In genomic region chr3:13972679-13973379, GRCh38 we compare ENCODE assay signal across 1 cellular context.
TF ChIP-seq lines count a peak whose summit lies in the region.

No MANE protein-coding gene starts in this region.

TF ChIP-seq in K562, 482 proteins besides CTCF, POLR2A, EP300 and RAD21 (continued from another document and continues in another):
- TF ChIP-seq ZNF253 (CRISPR knock-in tag; conservative IDR thresholded peaks at IDR 0.05) (no peak), NONO (IDR thresholded peaks at IDR 0.05; ENCODE audit: low read depth in 2 of 2, low read length in 1 of 2) (no peak), RFX1 (IDR thresholded peaks at IDR 0.05) (no peak), ZFP30 (CRISPR knock-in tag; IDR thresholded peaks at IDR 0.05; ENCODE audit: borderline replicate concordance) (no peak), ZNF274 (IDR thresholded peaks at IDR 0.05; ENCODE audit: borderline replicate concordance, low read depth, low read length) (no peak), THRB (CRISPR knock-in tag; conservative IDR thresholded peaks at IDR 0.05) (no peak), NR2F6 (CRISPR knock-in tag; IDR thresholded peaks at IDR 0.05) (no peak), PML (IDR thresholded peaks at IDR 0.05; ENCODE audit: low read length) (no peak), NCOA6 (IDR thresholded peaks at IDR 0.05) (no peak), THAP12 (CRISPR knock-in tag; IDR thresholded peaks at IDR 0.05) (no peak), CAMTA2 (CRISPR knock-in tag; conservative IDR thresholded peaks at IDR 0.05) (no peak), ZNF780A (CRISPR knock-in tag; IDR thresholded peaks at IDR 0.05) (no peak), ZNF3 (CRISPR knock-in tag; IDR thresholded peaks at IDR 0.05) (no peak), CCNT2 (IDR thresholded peaks at IDR 0.05; ENCODE audit: borderline replicate concordance, extremely low read depth, insufficient read length, low read depth, low read length) (no peak), HDGF (IDR thresholded peaks at IDR 0.05) (no peak), ZBED1 (IDR thresholded peaks at IDR 0.05) (no peak), MITF (IDR thresholded peaks at IDR 0.05) (no peak), ZNF232 (CRISPR knock-in tag; IDR thresholded peaks at IDR 0.05) (no peak), DNMT1 (IDR thresholded peaks at IDR 0.05) (no peak), HMBOX1 (IDR thresholded peaks at IDR 0.05) (peak; percentile 50; the same call in 1 of the 2 replicates), LEF1 (IDR thresholded peaks at IDR 0.05) (no peak; the same call in 1 of the 2 replicates), TGIF2 (CRISPR knock-in tag; IDR thresholded peaks at IDR 0.05) (no peak), ZFP1 (CRISPR knock-in tag; IDR thresholded peaks at IDR 0.05) (no peak), KLF16 (IDR thresholded peaks at IDR 0.05) (no peak), CBX5 (IDR thresholded peaks at IDR 0.05; ENCODE audit: borderline replicate concordance, low read depth) (no peak), ATF4 (CRISPR knock-in tag; IDR thresholded peaks at IDR 0.05) (no peak), HDAC2 (IDR thresholded peaks at IDR 0.05) (no peak), NFE2L1 (tag; IDR thresholded peaks at IDR 0.05; ENCODE audit: borderline replicate concordance, low read depth) (no peak), ZC3H11A (IDR thresholded peaks at IDR 0.05; ENCODE audit: low read depth, low read length) (no peak), RBM14 (IDR thresholded peaks at IDR 0.05; ENCODE audit: borderline replicate concordance, insufficient read depth, low read depth, low read length) (no peak), SNAPC5 (CRISPR knock-in tag; IDR thresholded peaks at IDR 0.05) (no peak), MXI1 (IDR thresholded peaks at IDR 0.05; ENCODE audit: low read depth, low read length) (no peak), TCF7L2 (IDR thresholded peaks at IDR 0.05; ENCODE audit: low read depth, low read length) (no peak), POLR2H (tag; IDR thresholded peaks at IDR 0.05; ENCODE audit: low read depth) (no peak), NR2C1 (IDR thresholded peaks at IDR 0.05) (no peak), NR2C1 (tag; IDR thresholded peaks at IDR 0.05) (0 out of 2 replicates have a peak, but pooled peaks have one; percentile 12), RNF2 (IDR thresholded peaks at IDR 0.05) (no peak), EWSR1 (IDR thresholded peaks at IDR 0.05; ENCODE audit: borderline replicate concordance, low read depth, partially characterized antibody) (no peak), SLC30A9 (CRISPR knock-in tag; IDR thresholded peaks at IDR 0.05) (no peak), RFX5 (IDR thresholded peaks at IDR 0.05; ENCODE audit: low read depth, low read length) (no peak), AFF4 (CRISPR knock-in tag; IDR thresholded peaks at IDR 0.05) (no peak), ZBTB11 (CRISPR knock-in tag; IDR thresholded peaks at IDR 0.05) (no peak), USF1 (CRISPR knock-in tag; IDR thresholded peaks at IDR 0.05) (no peak), TAF7 (tag; IDR thresholded peaks at IDR 0.05) (no peak), MYBL2 (IDR thresholded peaks at IDR 0.05; ENCODE audit: low read depth) (0 out of 2 replicates have a peak, but pooled peaks have one; percentile 19), MYBL2 (CRISPR knock-in tag; IDR thresholded peaks at IDR 0.05; ENCODE audit: borderline replicate concordance) (no peak), ZNF57 (CRISPR knock-in tag; IDR thresholded peaks at IDR 0.05) (no peak), ZNF699 (CRISPR knock-in tag; IDR thresholded peaks at IDR 0.05; ENCODE audit: insufficient replicate concordance) (no peak), HIVEP1 (CRISPR knock-in tag; IDR thresholded peaks at IDR 0.05) (no peak), ZNF785 (CRISPR knock-in tag; IDR thresholded peaks at IDR 0.05) (no peak), ZBTB1 (CRISPR knock-in tag; IDR thresholded peaks at IDR 0.05; ENCODE audit: borderline replicate concordance, low read depth) (no peak), SPI1 (IDR thresholded peaks at IDR 0.05; ENCODE audit: borderline replicate concordance, low read depth, low read length) (no peak), NR2C2 (CRISPR knock-in tag; IDR thresholded peaks at IDR 0.05) (no peak), NR2C2 (tag; IDR thresholded peaks at IDR 0.05) (no peak), REST (CRISPR knock-in tag; IDR thresholded peaks at IDR 0.05; ENCODE audit: low read depth) (no peak), SETDB1 (IDR thresholded peaks at IDR 0.05; ENCODE audit: low read length) (no peak)
